ENCODE assay signal across 1 cellular context in the genomic region with DNA sequence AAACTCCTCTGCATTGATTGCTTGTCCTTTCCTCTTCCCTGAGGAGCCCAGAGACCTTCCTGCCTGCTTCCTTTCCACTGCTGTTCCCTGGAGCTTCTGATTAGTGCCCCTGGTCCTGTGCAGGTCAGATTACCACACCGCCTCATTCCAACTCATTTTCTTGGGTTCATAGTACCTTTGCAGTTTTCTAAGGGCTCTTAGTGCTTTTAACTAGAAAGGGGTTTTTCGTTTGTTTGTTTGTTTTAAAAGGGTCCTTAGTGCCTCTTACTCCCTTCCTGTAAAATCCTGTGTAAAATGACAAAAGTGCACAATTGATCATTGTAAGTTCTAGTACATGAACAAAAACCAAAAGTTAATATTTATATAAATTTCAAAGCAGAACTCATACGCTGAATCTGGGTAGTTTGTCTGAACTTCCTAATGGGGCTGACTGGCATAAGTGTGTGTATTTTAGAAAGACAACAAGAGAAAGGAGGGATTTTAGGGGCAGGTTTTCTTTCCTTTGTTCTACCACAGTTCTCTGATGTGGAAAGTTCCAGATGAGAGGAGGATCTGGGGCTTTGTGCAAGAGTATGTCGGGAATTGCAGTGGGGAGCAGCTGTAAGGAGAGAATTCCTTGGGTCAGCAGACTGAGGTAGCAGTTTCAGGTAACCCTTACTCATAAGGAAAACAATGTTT.
A peak's percentile ranks its signal among the peaks of the same experiment; 100 is the strongest.
TF ChIP-seq lines count a peak whose summit lies in the region.

No MANE protein-coding gene starts in this region.

TF ChIP-seq in HepG2, 621 proteins besides CTCF, POLR2A, EP300 and RAD21 (continued from another document and continues in another):
- TF ChIP-seq, protein P1, sequence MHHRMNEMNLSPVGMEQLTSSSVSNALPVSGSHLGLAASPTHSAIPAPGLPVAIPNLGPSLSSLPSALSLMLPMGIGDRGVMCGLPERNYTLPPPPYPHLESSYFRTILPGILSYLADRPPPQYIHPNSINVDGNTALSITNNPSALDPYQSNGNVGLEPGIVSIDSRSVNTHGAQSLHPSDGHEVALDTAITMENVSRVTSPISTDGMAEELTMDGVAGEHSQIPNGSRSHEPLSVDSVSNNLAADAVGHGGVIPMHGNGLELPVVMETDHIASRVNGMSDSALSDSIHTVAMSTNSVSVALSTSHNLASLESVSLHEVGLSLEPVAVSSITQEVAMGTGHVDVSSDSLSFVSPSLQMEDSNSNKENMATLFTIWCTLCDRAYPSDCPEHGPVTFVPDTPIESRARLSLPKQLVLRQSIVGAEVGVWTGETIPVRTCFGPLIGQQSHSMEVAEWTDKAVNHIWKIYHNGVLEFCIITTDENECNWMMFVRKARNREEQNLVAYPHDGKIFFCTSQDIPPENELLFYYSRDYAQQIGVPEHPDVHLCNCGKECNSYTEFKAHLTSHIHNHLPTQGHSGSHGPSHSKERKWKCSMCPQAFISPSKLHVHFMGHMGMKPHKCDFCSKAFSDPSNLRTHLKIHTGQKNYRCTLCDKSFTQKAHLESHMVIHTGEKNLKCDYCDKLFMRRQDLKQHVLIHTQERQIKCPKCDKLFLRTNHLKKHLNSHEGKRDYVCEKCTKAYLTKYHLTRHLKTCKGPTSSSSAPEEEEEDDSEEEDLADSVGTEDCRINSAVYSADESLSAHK (CRISPR knock-in tag; IDR thresholded peaks at IDR 0.05; ENCODE audit: borderline replicate concordance) = no peak
- TF ChIP-seq, protein P2, sequence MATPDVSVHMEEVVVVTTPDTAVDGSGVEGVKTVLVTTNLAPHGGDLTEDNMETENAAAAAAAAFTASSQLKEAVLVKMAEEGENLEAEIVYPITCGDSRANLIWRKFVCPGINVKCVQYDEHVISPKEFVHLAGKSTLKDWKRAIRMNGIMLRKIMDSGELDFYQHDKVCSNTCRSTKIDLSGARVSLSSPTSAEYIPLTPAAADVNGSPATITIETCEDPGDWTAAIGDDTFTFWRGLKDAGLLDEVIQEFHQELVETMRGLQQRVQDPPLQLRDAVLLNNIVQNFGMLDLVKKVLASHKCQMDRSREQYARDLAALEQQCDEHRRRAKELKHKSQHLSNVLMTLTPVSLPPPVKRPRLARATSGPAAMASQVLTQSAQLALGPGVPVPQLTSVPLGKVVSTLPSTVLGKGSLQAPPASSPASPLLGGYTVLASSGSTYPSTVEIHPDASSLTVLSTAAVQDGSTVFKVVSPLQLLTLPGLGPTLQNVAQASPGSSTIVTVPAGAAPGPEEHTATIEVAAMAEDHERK (CRISPR knock-in tag; IDR thresholded peaks at IDR 0.05; ENCODE audit: low read depth) = no peak
- peak; percentile 87 for TF ChIP-seq NCOA2 (CRISPR knock-in tag; IDR thresholded peaks at IDR 0.05)
- TF ChIP-seq PCBP1 (IDR thresholded peaks at IDR 0.05; ENCODE audit: borderline replicate concordance, low read depth, low read length) = no peak
- peak; percentile 49; the same call in 1 of the 2 replicates for TF ChIP-seq HNF4G (IDR thresholded peaks at IDR 0.05; ENCODE audit: borderline replicate concordance, low read depth, low read length)
- TF ChIP-seq HNF4G (CRISPR knock-in tag; IDR thresholded peaks at IDR 0.05; ENCODE audit: borderline replicate concordance, low read depth) = peak; percentile 43; the same call in 1 of the 2 replicates
- TF ChIP-seq AGO1 (IDR thresholded peaks at IDR 0.05; ENCODE audit: low read depth, low read length, poor library complexity, severe bottlenecking) = no peak
- peak; percentile 88 for TF ChIP-seq SOX13 (IDR thresholded peaks at IDR 0.05)
- peak in 1 of 2 experiments; percentile 95; a peak in 2 of 4 replicates for TF ChIP-seq SOX13 (CRISPR knock-in tag; conservative IDR thresholded peaks at IDR 0.05 in 1 of 2, IDR thresholded peaks at IDR 0.05 in 1 of 2)
- TF ChIP-seq MAZ (IDR thresholded peaks at IDR 0.05; ENCODE audit: borderline replicate concordance, low read depth, low read length) = no peak
- TF ChIP-seq MAZ (CRISPR knock-in tag; IDR thresholded peaks at IDR 0.05; ENCODE audit: low read depth) = no peak
- TF ChIP-seq GZF1 (CRISPR knock-in tag; IDR thresholded peaks at IDR 0.05) = no peak
- peak; percentile 87 for TF ChIP-seq PHF5A (CRISPR knock-in tag; IDR thresholded peaks at IDR 0.05; ENCODE audit: low read depth, unreplicated experiment)
- no peak for TF ChIP-seq EHMT2 (IDR thresholded peaks at IDR 0.05; ENCODE audit: borderline replicate concordance, low read depth, low read length)
- TF ChIP-seq BRD4 (CRISPR knock-in tag; IDR thresholded peaks at IDR 0.05) = no peak
- TF ChIP-seq MYNN (CRISPR knock-in tag; IDR thresholded peaks at IDR 0.05; ENCODE audit: low read depth) = peak; percentile 87; the same call in 1 of the 2 replicates
- TF ChIP-seq, protein P3, sequence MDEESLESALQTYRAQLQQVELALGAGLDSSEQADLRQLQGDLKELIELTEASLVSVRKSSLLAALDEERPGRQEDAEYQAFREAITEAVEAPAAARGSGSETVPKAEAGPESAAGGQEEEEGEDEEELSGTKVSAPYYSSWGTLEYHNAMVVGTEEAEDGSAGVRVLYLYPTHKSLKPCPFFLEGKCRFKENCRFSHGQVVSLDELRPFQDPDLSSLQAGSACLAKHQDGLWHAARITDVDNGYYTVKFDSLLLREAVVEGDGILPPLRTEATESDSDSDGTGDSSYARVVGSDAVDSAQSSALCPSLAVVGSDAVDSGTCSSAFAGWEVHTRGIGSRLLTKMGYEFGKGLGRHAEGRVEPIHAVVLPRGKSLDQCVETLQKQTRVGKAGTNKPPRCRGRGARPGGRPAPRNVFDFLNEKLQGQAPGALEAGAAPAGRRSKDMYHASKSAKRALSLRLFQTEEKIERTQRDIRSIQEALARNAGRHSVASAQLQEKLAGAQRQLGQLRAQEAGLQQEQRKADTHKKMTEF (CRISPR knock-in tag; IDR thresholded peaks at IDR 0.05) = peak; percentile 34; the same call in 1 of the 2 replicates
- no peak for TF ChIP-seq SNAPC2 (CRISPR knock-in tag; IDR thresholded peaks at IDR 0.05)
- TF ChIP-seq SIN3A (IDR thresholded peaks at IDR 0.05; ENCODE audit: borderline replicate concordance, low read depth, low read length) = no peak
- no peak for TF ChIP-seq RNF2 (conservative IDR thresholded peaks at IDR 0.05; ENCODE audit: low read depth)
- TF ChIP-seq HOXD1 (CRISPR knock-in tag; IDR thresholded peaks at IDR 0.05) = no peak
- no peak for TF ChIP-seq GABPA (IDR thresholded peaks at IDR 0.05; ENCODE audit: low read depth, low read length)
- TF ChIP-seq GABPA (CRISPR knock-in tag; IDR thresholded peaks at IDR 0.05; ENCODE audit: low read depth) = 0 out of 2 replicates have a peak, but pooled peaks have one; percentile 17
- peak; percentile 93 for TF ChIP-seq ZMYM2 (CRISPR knock-in tag; IDR thresholded peaks at IDR 0.05)
- no peak for TF ChIP-seq POGZ (CRISPR knock-in tag; IDR thresholded peaks at IDR 0.05)
- no peak for TF ChIP-seq ZNF441 (CRISPR knock-in tag; IDR thresholded peaks at IDR 0.05; ENCODE audit: borderline replicate concordance)
- peak; percentile 78; the same call in 1 of the 2 replicates for TF ChIP-seq NFIC (IDR thresholded peaks at IDR 0.05; ENCODE audit: low read length)
- no peak for TF ChIP-seq ZNF879 (CRISPR knock-in tag; IDR thresholded peaks at IDR 0.05)
- TF ChIP-seq ZNF101 (CRISPR knock-in tag; IDR thresholded peaks at IDR 0.05; ENCODE audit: borderline replicate concordance, low read depth) = no peak
- TF ChIP-seq, protein P4, sequence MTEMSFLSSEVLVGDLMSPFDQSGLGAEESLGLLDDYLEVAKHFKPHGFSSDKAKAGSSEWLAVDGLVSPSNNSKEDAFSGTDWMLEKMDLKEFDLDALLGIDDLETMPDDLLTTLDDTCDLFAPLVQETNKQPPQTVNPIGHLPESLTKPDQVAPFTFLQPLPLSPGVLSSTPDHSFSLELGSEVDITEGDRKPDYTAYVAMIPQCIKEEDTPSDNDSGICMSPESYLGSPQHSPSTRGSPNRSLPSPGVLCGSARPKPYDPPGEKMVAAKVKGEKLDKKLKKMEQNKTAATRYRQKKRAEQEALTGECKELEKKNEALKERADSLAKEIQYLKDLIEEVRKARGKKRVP (CRISPR knock-in tag; IDR thresholded peaks at IDR 0.05) = peak in 1 of 2 experiments; percentile 17; a peak in 1 of 4 replicates
- TF ChIP-seq, protein P5, sequence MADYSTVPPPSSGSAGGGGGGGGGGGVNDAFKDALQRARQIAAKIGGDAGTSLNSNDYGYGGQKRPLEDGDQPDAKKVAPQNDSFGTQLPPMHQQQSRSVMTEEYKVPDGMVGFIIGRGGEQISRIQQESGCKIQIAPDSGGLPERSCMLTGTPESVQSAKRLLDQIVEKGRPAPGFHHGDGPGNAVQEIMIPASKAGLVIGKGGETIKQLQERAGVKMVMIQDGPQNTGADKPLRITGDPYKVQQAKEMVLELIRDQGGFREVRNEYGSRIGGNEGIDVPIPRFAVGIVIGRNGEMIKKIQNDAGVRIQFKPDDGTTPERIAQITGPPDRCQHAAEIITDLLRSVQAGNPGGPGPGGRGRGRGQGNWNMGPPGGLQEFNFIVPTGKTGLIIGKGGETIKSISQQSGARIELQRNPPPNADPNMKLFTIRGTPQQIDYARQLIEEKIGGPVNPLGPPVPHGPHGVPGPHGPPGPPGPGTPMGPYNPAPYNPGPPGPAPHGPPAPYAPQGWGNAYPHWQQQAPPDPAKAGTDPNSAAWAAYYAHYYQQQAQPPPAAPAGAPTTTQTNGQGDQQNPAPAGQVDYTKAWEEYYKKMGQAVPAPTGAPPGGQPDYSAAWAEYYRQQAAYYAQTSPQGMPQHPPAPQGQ (CRISPR knock-in tag; IDR thresholded peaks at IDR 0.05; ENCODE audit: borderline replicate concordance) = no peak
- no peak for TF ChIP-seq JDP2 (CRISPR knock-in tag; IDR thresholded peaks at IDR 0.05; ENCODE audit: borderline replicate concordance)
- no peak for TF ChIP-seq YEATS2 (CRISPR knock-in tag; IDR thresholded peaks at IDR 0.05; ENCODE audit: borderline replicate concordance)
- TF ChIP-seq, protein P6, sequence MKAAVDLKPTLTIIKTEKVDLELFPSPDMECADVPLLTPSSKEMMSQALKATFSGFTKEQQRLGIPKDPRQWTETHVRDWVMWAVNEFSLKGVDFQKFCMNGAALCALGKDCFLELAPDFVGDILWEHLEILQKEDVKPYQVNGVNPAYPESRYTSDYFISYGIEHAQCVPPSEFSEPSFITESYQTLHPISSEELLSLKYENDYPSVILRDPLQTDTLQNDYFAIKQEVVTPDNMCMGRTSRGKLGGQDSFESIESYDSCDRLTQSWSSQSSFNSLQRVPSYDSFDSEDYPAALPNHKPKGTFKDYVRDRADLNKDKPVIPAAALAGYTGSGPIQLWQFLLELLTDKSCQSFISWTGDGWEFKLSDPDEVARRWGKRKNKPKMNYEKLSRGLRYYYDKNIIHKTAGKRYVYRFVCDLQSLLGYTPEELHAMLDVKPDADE (CRISPR knock-in tag; IDR thresholded peaks at IDR 0.05) = no peak
- no peak for TF ChIP-seq TBP (CRISPR knock-in tag; IDR thresholded peaks at IDR 0.05)
- TF ChIP-seq SIX1 (CRISPR knock-in tag; IDR thresholded peaks at IDR 0.05; ENCODE audit: borderline replicate concordance) = peak; percentile 81; the same call in 1 of the 2 replicates
- TF ChIP-seq ZFAT (CRISPR knock-in tag; conservative IDR thresholded peaks at IDR 0.05) = no peak
- no peak for TF ChIP-seq NFYC (CRISPR knock-in tag; IDR thresholded peaks at IDR 0.05)
- no peak for TF ChIP-seq SNRNP70 (IDR thresholded peaks at IDR 0.05; ENCODE audit: low read depth, low read length)
- no peak for TF ChIP-seq ZNF674 (CRISPR knock-in tag; IDR thresholded peaks at IDR 0.05; ENCODE audit: low read depth)
- TF ChIP-seq ZNF207 (IDR thresholded peaks at IDR 0.05; ENCODE audit: borderline replicate concordance) = no peak
- TF ChIP-seq KAT8 (CRISPR knock-in tag; IDR thresholded peaks at IDR 0.05) = 0 out of 2 replicates have a peak, but pooled peaks have one; percentile 15
- TF ChIP-seq KMT2B (CRISPR knock-in tag; IDR thresholded peaks at IDR 0.05) = peak; percentile 32; the same call in 1 of the 2 replicates
- TF ChIP-seq FOSL2 (CRISPR knock-in tag; IDR thresholded peaks at IDR 0.05) = peak; percentile 53
- no peak for TF ChIP-seq SYNCRIP (IDR thresholded peaks at IDR 0.05; ENCODE audit: insufficient read depth, low read depth, low read length)
- peak; percentile 95 for TF ChIP-seq ZNF264 (CRISPR knock-in tag; IDR thresholded peaks at IDR 0.05)
- no peak for TF ChIP-seq MATR3 (CRISPR knock-in tag; IDR thresholded peaks at IDR 0.05)
- no peak for TF ChIP-seq MEIS1 (CRISPR knock-in tag; IDR thresholded peaks at IDR 0.05; ENCODE audit: borderline replicate concordance)
- no peak for TF ChIP-seq TMF1 (CRISPR knock-in tag; IDR thresholded peaks at IDR 0.05; ENCODE audit: low read depth)
- TF ChIP-seq, protein P7, sequence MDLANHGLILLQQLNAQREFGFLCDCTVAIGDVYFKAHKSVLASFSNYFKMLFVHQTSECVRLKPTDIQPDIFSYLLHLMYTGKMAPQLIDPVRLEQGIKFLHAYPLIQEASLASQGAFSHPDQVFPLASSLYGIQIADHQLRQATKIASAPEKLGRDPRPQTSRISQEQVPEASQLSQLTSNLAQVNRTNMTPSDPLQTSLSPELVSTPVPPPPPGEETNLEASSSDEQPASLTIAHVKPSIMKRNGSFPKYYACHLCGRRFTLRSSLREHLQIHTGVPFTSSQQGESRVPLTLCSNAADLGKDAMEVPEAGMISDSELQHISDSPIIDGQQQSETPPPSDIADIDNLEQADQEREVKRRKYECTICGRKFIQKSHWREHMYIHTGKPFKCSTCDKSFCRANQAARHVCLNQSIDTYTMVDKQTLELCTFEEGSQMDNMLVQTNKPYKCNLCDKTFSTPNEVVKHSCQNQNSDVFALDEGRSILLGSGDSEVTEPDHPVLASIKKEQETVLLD (CRISPR knock-in tag; IDR thresholded peaks at IDR 0.05; ENCODE audit: low read depth) = no peak
- TF ChIP-seq SRSF1 (optimal IDR thresholded peaks at IDR 0.05; ENCODE audit: low read depth, low read length) = no peak
- no peak for TF ChIP-seq SKI (IDR thresholded peaks at IDR 0.05; ENCODE audit: partially characterized antibody)
- TF ChIP-seq, protein P8, sequence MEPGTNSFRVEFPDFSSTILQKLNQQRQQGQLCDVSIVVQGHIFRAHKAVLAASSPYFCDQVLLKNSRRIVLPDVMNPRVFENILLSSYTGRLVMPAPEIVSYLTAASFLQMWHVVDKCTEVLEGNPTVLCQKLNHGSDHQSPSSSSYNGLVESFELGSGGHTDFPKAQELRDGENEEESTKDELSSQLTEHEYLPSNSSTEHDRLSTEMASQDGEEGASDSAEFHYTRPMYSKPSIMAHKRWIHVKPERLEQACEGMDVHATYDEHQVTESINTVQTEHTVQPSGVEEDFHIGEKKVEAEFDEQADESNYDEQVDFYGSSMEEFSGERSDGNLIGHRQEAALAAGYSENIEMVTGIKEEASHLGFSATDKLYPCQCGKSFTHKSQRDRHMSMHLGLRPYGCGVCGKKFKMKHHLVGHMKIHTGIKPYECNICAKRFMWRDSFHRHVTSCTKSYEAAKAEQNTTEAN (CRISPR knock-in tag; conservative IDR thresholded peaks at IDR 0.05) = no peak
- 0 out of 2 replicates have a peak, but pooled peaks have one; percentile 28 for TF ChIP-seq ERF (CRISPR knock-in tag; IDR thresholded peaks at IDR 0.05)
- no peak for TF ChIP-seq DNMT1 (CRISPR knock-in tag; IDR thresholded peaks at IDR 0.05)
